ENCODE assay signal across 8 cellular contexts in genomic region chr11:22192642-22193347, GRCh38. TPM values are rescaled to one million over a fixed set of nuclear protein-coding genes. Genes with fewer than 3 reads are reported as not detected.
DNase-seq lines count a peak whose midpoint lies in the region; ATAC-seq and TF ChIP-seq lines count a peak whose summit lies in the region.

ANO5 (plus strand) TSS chr11:22193085; CDS start chr11:22193493, 408 bp downstream.

- no peak for TF ChIP-seq CTCF in WTC11 (IDR thresholded peaks at IDR 0.05)
- TF ChIP-seq CTCF in nephron (IDR thresholded peaks at IDR 0.05; ENCODE audit: unreplicated experiment in 3 of 3), result peak in 1 of 3 experiments; percentile 3
- TF ChIP-seq CTCF in Caco-2 (IDR thresholded peaks at IDR 0.05; ENCODE audit: insufficient read depth in 1 of 2, low read depth in 1 of 2, low read length in 1 of 2, severe bottlenecking in 1 of 2, unreplicated experiment in 1 of 2), result no peak

- CTCF ChIA-PET in WTC11 (lab: Charles Lee), result interaction anchor here (1.6 kb wide), 1 partner anchor 52 kb away, joined by 8 read pairs; no protein-coding TSS in a partner anchor
- CTCF ChIA-PET in Caco-2 (lab: Charles Lee), result no interaction called here

- peak; percentile 54 for ATAC-seq in GM19467 (IDR thresholded peaks at IDR 0.05; ENCODE audit: unreplicated experiment)
- ATAC-seq in WTC11, result peak; percentile 86

- H3K4me1 Mint-ChIP-seq in WTC11 (peaks cover 44% of the 10 kb centered on the region), nephron (peaks cover 13% of the 10 kb centered on the region), Caco-2 (ENCODE audit: low read depth, unreplicated experiment) (no peaks in the 10 kb centered on the region)

- intact Hi-C loops in Caco-2 (cut with micrococcal nuclease; ENCODE audit: unreplicated experiment), result no loop called here

- POLR2A ChIA-PET in WTC11 (lab: Charles Lee) (interaction anchor here (1.0 to 1.8 kb wide), 2 partner anchors 42 to 433 kb away, joined by 3 to 5 read pairs; partner anchors contain the start of gene FANCF), Caco-2 (lab: Charles Lee) (no interaction called here)

- H3K27me3 ChIP-seq in Caco-2 (replicated peaks; ENCODE audit: control insufficient read depth, insufficient read depth, low read length), result no peaks in the 10 kb centered on the region

- H3K36me3 Mint-ChIP-seq in WTC11 (no peaks in the 10 kb centered on the region), nephron (ENCODE audit: low read depth) (no peaks in the 10 kb centered on the region), Caco-2 (ENCODE audit: insufficient read depth, unreplicated experiment) (no peaks in the 10 kb centered on the region)

- H3K4me3 Mint-ChIP-seq in WTC11 (peak within 1 kb of the TSS; percentile 97), nephron (peak within 1 kb of the TSS; percentile 96 to 99 (median 96)), Caco-2 (ENCODE audit: unreplicated experiment) (no peak within 1 kb of the TSS)

- H3K9me3 ChIP-seq in Caco-2, result no peaks in the 10 kb centered on the region

- 0 out of 2 replicates have a peak, but pooled peaks cover 6% of the 10 kb centered on the region for H3K4me1 ChIP-seq in Caco-2

- H3K4me3 ChIP-seq in Caco-2 (ENCODE audit: low read depth, low read length), result no peak within 1 kb of the TSS

- DNase-seq in D341Med (ENCODE audit: low spot score) (peak; percentile 69), WTC11 (ENCODE audit: low spot score) (peak; percentile 82), globus pallidus (ENCODE audit: low spot score) (peak; percentile 38), superior temporal gyrus (ENCODE audit: extremely low spot score) (no peak), Caco-2 (no peak)

- H3K27ac Mint-ChIP-seq in WTC11, result peak within 1 kb of the TSS; percentile 90
- peak within 1 kb of the TSS in 1 of 3 experiments; percentile 37 for H3K27ac Mint-ChIP-seq in nephron
- no peak within 1 kb of the TSS for H3K27ac Mint-ChIP-seq in Caco-2 (ENCODE audit: unreplicated experiment)

- no peak for TF ChIP-seq EP300 in Ishikawa (IDR thresholded peaks at IDR 0.05; ENCODE audit: borderline replicate concordance)

- no TSS peak for BruUV-seq in Caco-2 (replicated peaks; lab: Mats Ljungman, UMichigan)

- H3K36me3 ChIP-seq in Caco-2 (ENCODE audit: control insufficient read depth, insufficient read depth, low read length), result no peaks in the 10 kb centered on the region

- no peak for TF ChIP-seq RAD21 in Ishikawa (IDR thresholded peaks at IDR 0.05; ENCODE audit: low read depth)

- H3K27me3 Mint-ChIP-seq in WTC11 (ENCODE audit: low read depth), result no peaks in the 10 kb centered on the region
- peaks cover 38% of the 10 kb centered on the region for H3K27me3 Mint-ChIP-seq in nephron (ENCODE audit: low read depth)
- H3K27me3 Mint-ChIP-seq in Caco-2 (ENCODE audit: insufficient read depth, unreplicated experiment), result peaks cover 4% of the 10 kb centered on the region

- H3K9me3 Mint-ChIP-seq in WTC11, result peaks cover 4% of the 10 kb centered on the region; the same call in 1 of the 2 replicates
- H3K9me3 Mint-ChIP-seq in nephron, result no peaks in the 10 kb centered on the region
- no peaks in the 10 kb centered on the region for H3K9me3 Mint-ChIP-seq in Caco-2 (ENCODE audit: unreplicated experiment)

TF ChIP-seq in Ishikawa, 13 proteins besides CTCF, POLR2A, EP300 and RAD21:
- TF ChIP-seq TCF12 (IDR thresholded peaks at IDR 0.05; ENCODE audit: low read depth), result no peak
- peak; percentile 39; the same call in 1 of the 2 replicates for TF ChIP-seq USF1 (IDR thresholded peaks at IDR 0.05)
- peak; percentile 78; the same call in 1 of the 2 replicates for TF ChIP-seq ZBTB7A (IDR thresholded peaks at IDR 0.05; ENCODE audit: low read depth)
- no peak for TF ChIP-seq CREB1 (IDR thresholded peaks at IDR 0.05; ENCODE audit: low read depth)
- peak; percentile 21; the same call in 1 of the 2 replicates for TF ChIP-seq TAF1 (IDR thresholded peaks at IDR 0.05; ENCODE audit: low read depth)
- no peak for TF ChIP-seq CEBPB (IDR thresholded peaks at IDR 0.05)

TF ChIP-seq in WTC11, 78 proteins besides CTCF, POLR2A, EP300 and RAD21 (continues in another document):
- TF ChIP-seq FOXK1 (CRISPR knock-in tag; IDR thresholded peaks at IDR 0.05), result peak; percentile 22; the same call in 1 of the 2 replicates
- TF ChIP-seq ZNF425 (CRISPR knock-in tag; conservative IDR thresholded peaks at IDR 0.05), result no peak
- 0 out of 2 replicates have a peak, but pooled peaks have one; percentile 19 for TF ChIP-seq AFF4 (CRISPR knock-in tag; IDR thresholded peaks at IDR 0.05; ENCODE audit: borderline replicate concordance)
- TF ChIP-seq ARID4B (CRISPR knock-in tag; IDR thresholded peaks at IDR 0.05; ENCODE audit: borderline replicate concordance), result peak; percentile 35; the same call in 1 of the 2 replicates

RNA-seq across cellular contexts. Expression of gene ANO5, which starts in this region (rescaled TPM):
- total RNA-seq in WTC11 (2021) (6.3 to 6.9 TPM (median 6.7 TPM) in 3 replicates), Caco-2 (2022) (not detected in 2 replicates)

Comparison
In these comparisons a context has a peak if more than half of its experiments do, and no peak if none do; other contexts are left out.
1. DNase-seq: peak in D341Med (single experiment), WTC11 (single experiment) and globus pallidus (single experiment); none in superior temporal gyrus (single experiment) and Caco-2 (0 of 2).